Comparison of ENCODE assay signal across 4 cellular contexts in genomic region chr19:39269369-39269768, GRCh38. TPM values are rescaled to one million over a fixed set of nuclear protein-coding genes. Genes with fewer than 3 reads are reported as not detected.
"Had no signal": no experiment of that assay in that cellular context is flagged by ENCODE, and none has a peak within 500 bp of the region (broad histone marks: within the 10 kb centered on the region; RNA-seq: fewer than 3 reads in every experiment).

No MANE protein-coding gene starts in this region.

RNA-seq across cellular contexts. Expression of gene IFNL2, which starts 1.2 kb away (rescaled TPM):
- total RNA-seq: LHCN-M2, M059J, MCF 10A, NCI-H460 had no signal

RNA-seq across cellular contexts. Expression of gene IFNL4, which starts 20.7 kb away (rescaled TPM):
- total RNA-seq: LHCN-M2, M059J, MCF 10A, NCI-H460 had no signal

RNA-seq across cellular contexts. Expression of gene IFNL3, which starts 24.6 kb away (rescaled TPM):
- total RNA-seq: LHCN-M2, M059J, MCF 10A, NCI-H460 had no signal

RNA-seq across cellular contexts. Expression of gene IFNL1, which starts 26.8 kb away (rescaled TPM):
- total RNA-seq: LHCN-M2, M059J, MCF 10A, NCI-H460 had no signal

RNA-seq across cellular contexts. Expression of gene LRFN1, which starts 51.3 kb away (rescaled TPM):
- total RNA-seq: LHCN-M2 had no signal
